12 cellular contexts compared by ENCODE assay signal in genomic region chr5:33438996-33439395, GRCh38. TPM values are rescaled to one million over a fixed set of nuclear protein-coding genes. Genes with fewer than 3 reads are reported as not detected.
A peak's percentile ranks its signal among the peaks of the same experiment; 100 is the strongest.
DNase-seq lines count a peak whose midpoint lies in the region; ATAC-seq and TF ChIP-seq lines count a peak whose summit lies in the region.
"Had no signal": no experiment of that assay in that cellular context is flagged by ENCODE, and none has a peak within 500 bp of the region (broad histone marks: within the 10 kb centered on the region; RNA-seq: fewer than 3 reads in every experiment).

No MANE protein-coding gene starts in this region.

- H4K8ac ChIP-seq in trophoblast cell (ENCODE audit: low read depth, low read length): no peak overlapping the region

- H4K91ac ChIP-seq in trophoblast cell (ENCODE audit: low read depth, low read length): no peak overlapping the region

- H3K4me3 ChIP-seq in GM12864 (ENCODE audit: low read depth, low read length) (peak overlapping the region; percentile 79), RWPE2 (ENCODE audit: severe bottlenecking) (peak overlapping the region; percentile 71), esophagus squamous epithelium (peak overlapping the region in 3 of 4 donors; percentile 87 to 89 (median 88)), trophoblast cell (ENCODE audit: low read depth, low read length) (no peak overlapping the region)

- no peak for DNase-seq in GM12864 (ENCODE audit: low read depth)
- no peak for DNase-seq in RWPE2 (ENCODE audit: low spot score)
- DNase-seq in esophagus squamous epithelium (lab: John Stamatoyannopoulos, UW): no peak
- DNase-seq in trophoblast cell: peak in 1 of 2 donors; percentile 18
- DNase-seq in NCI-H1417 (lab: John Stamatoyannopoulos, UW): no peak
- DNase-seq in ureter (ENCODE audit: low spot score): no peak
- no peak for DNase-seq in SHP77 treated with DMSO at 0.1 percent for 48 hours (lab: John Stamatoyannopoulos, UW)
- no peak for DNase-seq in activated CD4-positive, CD25-positive, alpha-beta regulatory T cell treated with anti-CD3 and anti-CD28 coated beads, Interleukin-2, amount 50 U/mL, for 72 hours
- DNase-seq: activated CD4-positive, alpha-beta T cell treated with anti-CD3 and anti-CD28 coated beads, Interleukin-2, amount 50 U/mL, for 4 hours; DMS79 treated with DMSO at 0.1 percent for 48 hours; SHP77; stimulated activated naive CD4-positive, alpha-beta T cell treated with Interleukin-2 at 50 U/mL for 16 hours had no signal

- no peak overlapping the region for H3K18ac ChIP-seq in trophoblast cell (ENCODE audit: low read length)

- H3K4me2 ChIP-seq in trophoblast cell (ENCODE audit: low read length): peak overlapping the region; percentile 83

- H3K9me3 ChIP-seq in RWPE2 (ENCODE audit: severe bottlenecking) (no peaks in the 10 kb centered on the region), esophagus squamous epithelium (no peaks in the 10 kb centered on the region), trophoblast cell (ENCODE audit: insufficient read depth, low read depth, low read length) (no peaks in the 10 kb centered on the region)

- H3K14ac ChIP-seq in trophoblast cell (ENCODE audit: low read length): no peak overlapping the region

- H3K79me2 ChIP-seq in trophoblast cell (ENCODE audit: control insufficient read depth, insufficient read depth, low read length, poor library complexity): peaks cover 14% of the 10 kb centered on the region

- H3K27me3 ChIP-seq in RWPE2 (ENCODE audit: insufficient read depth, poor library complexity, severe bottlenecking) (no peaks in the 10 kb centered on the region), esophagus squamous epithelium (no peaks in the 10 kb centered on the region), trophoblast cell (ENCODE audit: insufficient read depth, low read length) (no peaks in the 10 kb centered on the region)

- H3K4ac ChIP-seq in trophoblast cell (ENCODE audit: low read depth, low read length): no peak overlapping the region

- H3K23ac ChIP-seq in trophoblast cell (ENCODE audit: low read length): no peak overlapping the region

- no peak overlapping the region for H2AFZ ChIP-seq in trophoblast cell (ENCODE audit: insufficient read depth, low read length, poor library complexity)

- H3K27ac ChIP-seq in RWPE2 (ENCODE audit: poor library complexity, severe bottlenecking) (no peak overlapping the region), esophagus squamous epithelium (peak overlapping the region in 1 of 4 donors; percentile 97), trophoblast cell (ENCODE audit: low read depth, low read length) (no peak overlapping the region)

- TF ChIP-seq POLR2A in esophagus squamous epithelium (IDR thresholded peaks at IDR 0.05): no peak

- no peak for ATAC-seq in RWPE2 (ENCODE audit: low read depth)

- H2AK5ac ChIP-seq in trophoblast cell (ENCODE audit: low read length): no peak overlapping the region

- peaks cover 11% of the 10 kb centered on the region for H3K79me1 ChIP-seq in trophoblast cell (ENCODE audit: low read length)

- 62 to 74% methylated on average over 6 of the region's 6 CpGs for WGBS in esophagus squamous epithelium, 2 donors
- no CpG with 5 or more reads among the region's 6 CpGs for WGBS in trophoblast cell (ENCODE audit: extremely low coverage, insufficient coverage, insufficient read length)

- TF ChIP-seq CTCF in GM12864 (IDR thresholded peaks at IDR 0.05; ENCODE audit: low read depth, low read length, missing control alignments) (no peak), RWPE2 (IDR thresholded peaks at IDR 0.05; ENCODE audit: poor library complexity, severe bottlenecking) (no peak), esophagus squamous epithelium (IDR thresholded peaks at IDR 0.05) (no peak)

- H3K4me1 ChIP-seq in RWPE2 (ENCODE audit: insufficient read depth, poor library complexity, severe bottlenecking): peaks cover 9% of the 10 kb centered on the region
- peaks cover 6 to 44% (median 13%) of the 10 kb centered on the region in 3 donors for H3K4me1 ChIP-seq in esophagus squamous epithelium
- peaks cover 0 to 7% of the 10 kb centered on the region in 2 experiments for H3K4me1 ChIP-seq in trophoblast cell (ENCODE audit: control insufficient read depth in 1 of 2, insufficient read depth in 2 of 2, low read length in 2 of 2)

- H2BK120ac ChIP-seq in trophoblast cell (ENCODE audit: insufficient read depth, low read length, poor library complexity): no peak overlapping the region

- H4K12ac ChIP-seq in trophoblast cell (ENCODE audit: low read depth, low read length): no peak overlapping the region

- H3K9ac ChIP-seq in trophoblast cell (ENCODE audit: low read length): no peak overlapping the region

- intact Hi-C loops in esophagus squamous epithelium (cut with DNase I): loop anchor here (5.0 kb wide), 1 partner anchor 493 kb away; no protein-coding TSS in a partner anchor

- H3K36me3 ChIP-seq in RWPE2 (ENCODE audit: low read depth) (peaks cover 24% of the 10 kb centered on the region), esophagus squamous epithelium (no peaks in the 10 kb centered on the region), trophoblast cell (ENCODE audit: control insufficient read depth in 1 of 2, insufficient read depth in 2 of 2, low read length in 2 of 2) (no peaks in the 10 kb centered on the region)

- no peak overlapping the region for H2BK12ac ChIP-seq in trophoblast cell (ENCODE audit: low read length)

- no peak overlapping the region for H2BK5ac ChIP-seq in trophoblast cell (ENCODE audit: low read depth, low read length, poor library complexity)

RNA-seq across cellular contexts. Expression of gene TARS1, which starts 1.8 kb away (rescaled TPM):
- 100 to 1,000 TPM in 2 of 4 donors, 10 to 100 TPM in 2; 66.6 to 192 (median 98.4) TPM for total RNA-seq in esophagus squamous epithelium
- polyA plus RNA-seq in trophoblast cell (2013): 453 and 466 TPM in 2 replicates
- 149 TPM for total RNA-seq in ureter
